Comparison of ENCODE assay signal across 27 cellular contexts in the genomic region with DNA sequence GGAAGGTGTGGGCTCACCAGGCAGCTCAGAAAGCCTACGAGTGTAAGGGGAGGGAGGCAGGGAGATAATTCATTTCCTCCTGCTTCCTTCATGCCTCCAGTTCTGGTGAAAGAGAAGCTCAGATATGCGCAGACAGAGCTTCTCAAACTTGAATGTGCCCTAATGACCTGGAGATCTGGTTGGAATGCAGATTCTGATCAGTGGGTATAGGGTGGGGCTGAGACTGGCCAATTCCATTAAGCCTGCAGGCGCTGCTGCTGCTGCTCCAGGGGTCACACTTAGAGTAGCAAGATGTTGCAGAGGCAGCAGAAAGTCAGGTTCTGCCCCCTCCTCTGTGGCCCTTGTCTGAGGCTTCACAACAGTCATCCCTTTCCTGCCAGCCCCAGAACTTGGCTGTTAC.
"Had no signal": no experiment of that assay in that cellular context is flagged by ENCODE, and none has a peak within 500 bp of the region (broad histone marks: within the 10 kb centered on the region; RNA-seq: fewer than 3 reads in every experiment).

No MANE protein-coding gene starts in this region.

- H3K4me1 Mint-ChIP-seq: memory B cell; naive thymus-derived CD4-positive, alpha-beta T cell; stimulated activated naive CD8-positive, alpha-beta T cell treated with anti-CD3 and anti-CD28 coated beads, Interleukin-15, amount 100 ng/mL, for 72 hours had no signal

- H2AFZ ChIP-seq: neural progenitor cell had no signal

- H3K9me3 Mint-ChIP-seq: immature natural killer cell; memory B cell; stimulated activated naive CD8-positive, alpha-beta T cell treated with anti-CD3 and anti-CD28 coated beads, Interleukin-15, amount 100 ng/mL, for 72 hours had no signal

- H3K27ac ChIP-seq: dorsolateral prefrontal cortex, esophagus squamous epithelium, heart right ventricle, neural progenitor cell, prostate gland, right atrium auricular region, thyroid gland had no signal

- H3K36me3 Mint-ChIP-seq: memory B cell; naive thymus-derived CD4-positive, alpha-beta T cell; neural progenitor cell had no signal

- H3K4me1 ChIP-seq: esophagus squamous epithelium, heart right ventricle, prostate gland, right atrium auricular region, thyroid gland had no signal

- H3K4me2 ChIP-seq: smooth muscle cell had no signal

- H3K4me3 ChIP-seq: dorsolateral prefrontal cortex, esophagus squamous epithelium, heart right ventricle, lung, neural progenitor cell, prostate gland, right atrium auricular region, smooth muscle cell, thyroid gland had no signal

- H3K9ac ChIP-seq: neural progenitor cell had no signal

- H3K9me3 ChIP-seq: heart right ventricle, prostate gland, thyroid gland had no signal

- DNase-seq: cerebellar nuclear complex; cortex of kidney; dorsolateral prefrontal cortex; effector CD8-positive, alpha-beta T cell; erythroblast; esophagus squamous epithelium; foreskin melanocyte; glutamatergic neuron; heart right ventricle; hippocampal formation; immature natural killer cell; midbrain; naive thymus-derived CD4-positive, alpha-beta T cell; stimulated activated CD4-positive, alpha-beta T cell treated with anti-CD3 and anti-CD28 coated beads, Interleukin-12 subunit alpha, Interleukin-12 subunit beta, amount 100 ng/mL, for 4 hours; stimulated activated CD4-positive, alpha-beta T cell treated with anti-CD3 and anti-CD28 coated beads, Interleukin-1b, Interleukin-23, amount 100 ng/mL, for 48 hours; stimulated activated CD4-positive, alpha-beta T cell treated with anti-CD3 and anti-CD28 coated beads, Interleukin-4, amount 100 ng/mL, for 1 hour; stimulated activated CD8-positive, alpha-beta memory T cell treated with anti-CD3 and anti-CD28 coated beads, Interleukin-4, amount 100 ng/mL, for 48 hours; stimulated activated naive CD4-positive, alpha-beta T cell; stimulated activated naive CD8-positive, alpha-beta T cell treated with anti-CD3 and anti-CD28 coated beads, Interleukin-15, amount 100 ng/mL, for 72 hours; thyroid gland had no signal

- H3K4me3 Mint-ChIP-seq: immature natural killer cell; memory B cell; naive thymus-derived CD4-positive, alpha-beta T cell; nephron; neural progenitor cell; stimulated activated naive CD8-positive, alpha-beta T cell treated with anti-CD3 and anti-CD28 coated beads, Interleukin-15, amount 100 ng/mL, for 72 hours had no signal

- H3K27ac Mint-ChIP-seq: immature natural killer cell; memory B cell; naive thymus-derived CD4-positive, alpha-beta T cell; stimulated activated naive CD8-positive, alpha-beta T cell treated with anti-CD3 and anti-CD28 coated beads, Interleukin-15, amount 100 ng/mL, for 72 hours had no signal

- H3K27me3 ChIP-seq: neural progenitor cell, right atrium auricular region, thyroid gland had no signal

- H3K36me3 ChIP-seq: esophagus squamous epithelium, heart right ventricle, neural progenitor cell, prostate gland, right atrium auricular region, thyroid gland had no signal
